Comparison of ENCODE assay signal across 8 cellular contexts in the genomic region with DNA sequence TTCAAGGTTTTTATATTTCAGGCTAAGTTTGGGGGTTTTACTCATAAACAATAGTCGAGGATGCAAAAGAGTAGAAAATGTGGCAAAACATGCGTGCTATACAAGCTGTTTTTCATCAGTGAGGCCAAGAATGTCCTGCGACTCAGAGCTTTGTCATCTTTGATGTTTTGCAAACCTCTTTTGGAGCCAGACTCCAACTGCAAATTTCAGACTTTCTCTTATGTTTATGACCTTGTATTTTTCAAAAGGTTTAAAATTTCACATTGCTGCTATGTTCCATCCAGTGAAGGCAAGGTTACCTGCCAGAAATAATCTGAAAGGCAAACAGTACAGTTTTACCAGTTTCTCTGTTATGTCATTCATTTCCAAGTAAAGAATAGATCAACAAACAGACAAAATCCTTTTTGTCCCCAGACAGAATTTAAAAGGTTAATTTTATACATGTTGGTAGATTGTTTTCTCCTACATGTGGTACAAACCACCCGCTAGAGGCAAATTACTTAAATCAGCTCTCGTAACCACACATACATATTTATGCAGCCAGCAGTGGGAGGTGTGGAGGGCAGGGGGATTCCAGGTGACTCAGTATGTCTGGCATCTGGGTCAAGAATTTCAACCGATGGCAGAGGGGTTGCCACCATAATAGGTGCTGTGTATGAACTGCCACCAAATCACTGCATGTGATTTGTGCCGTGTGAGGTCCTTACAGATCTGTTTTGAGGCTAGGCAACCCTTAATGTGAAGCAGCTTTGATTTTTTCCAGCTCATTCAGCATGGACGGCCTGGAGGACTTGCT.
DNase-seq lines count a peak whose midpoint lies in the region; ATAC-seq and TF ChIP-seq lines count a peak whose summit lies in the region.

No MANE protein-coding gene starts in this region.

- H3K27me3 Mint-ChIP-seq in activated CD4-positive, alpha-beta T cell treated with anti-CD3 and anti-CD28 coated beads, Interleukin-2, amount 10 ng/mL, durations not matched to agents 24 days and 14 days = no peaks in the 10 kb centered on the region

- H3K27me3 ChIP-seq in iPS DF 6.9 (ENCODE audit: control insufficient read depth, insufficient read depth, low read length) = no peaks in the 10 kb centered on the region
- no peaks in the 10 kb centered on the region for H3K27me3 ChIP-seq in ascending aorta

- peaks cover 18% of the 10 kb centered on the region for H3K4me1 Mint-ChIP-seq in activated CD4-positive, alpha-beta T cell treated with anti-CD3 and anti-CD28 coated beads, Interleukin-2, amount 10 ng/mL, durations not matched to agents 24 days and 14 days

- TF ChIP-seq CTCF in ascending aorta (IDR thresholded peaks at IDR 0.05) = no peak

- WGBS in iPS DF 6.9 (ENCODE audit: insufficient coverage, insufficient read length) = no CpG with 5 or more reads among the region's 8 CpGs

- H3K4me3 Mint-ChIP-seq in activated CD4-positive, alpha-beta T cell treated with anti-CD3 and anti-CD28 coated beads, Interleukin-2, amount 10 ng/mL, durations not matched to agents 24 days and 14 days = peak overlapping the region; percentile 7

- H3K9me3 Mint-ChIP-seq in activated CD4-positive, alpha-beta T cell treated with anti-CD3 and anti-CD28 coated beads, Interleukin-2, amount 10 ng/mL, durations not matched to agents 24 days and 14 days = peaks cover 10% of the 10 kb centered on the region

- intact Hi-C loops in activated CD4-positive, alpha-beta T cell treated with anti-CD3 and anti-CD28 coated beads, Interleukin-2, amount 10 ng/mL, durations not matched to agents 24 days and 14 days (cut with micrococcal nuclease) = loop anchor here (2.0 kb wide), 1 partner anchor 16 kb away; no protein-coding TSS in a partner anchor
- intact Hi-C loops in ascending aorta (cut with DNase I) = no loop called here

- DNase-seq in activated T-cell treated with anti-CD3 and anti-CD28 coated beads for 24 hours (ENCODE audit: low read depth) (peak; percentile 47), activated T-cell treated with anti-CD3 and anti-CD28 coated beads for 4 hours (no peak), iPS DF 6.9 (ENCODE audit: low read depth, low spot score) (peak; percentile 37), ascending aorta (ENCODE audit: low spot score in 2 of 2) (no peak)
- peak; percentile 67 for DNase-seq in activated CD4-positive, alpha-beta T cell treated with anti-CD3 and anti-CD28 coated beads, Interleukin-2, amount 10 ng/mL, durations not matched to agents 24 days and 14 days
- DNase-seq in stimulated activated CD8-positive, alpha-beta memory T cell treated with anti-CD3 and anti-CD28 coated beads, Interleukin-7, amount 100 ng/mL, for 48 hours (ENCODE audit: extremely low read depth in 1 of 2, low read depth in 1 of 2) = peak; percentile 21 to 55

- no peak overlapping the region for H3K27ac ChIP-seq in iPS DF 6.9 (ENCODE audit: low read length)
- H3K27ac ChIP-seq in ascending aorta = no peak overlapping the region

- H3K27ac Mint-ChIP-seq in activated CD4-positive, alpha-beta T cell treated with anti-CD3 and anti-CD28 coated beads, Interleukin-2, amount 10 ng/mL, durations not matched to agents 24 days and 14 days = peak overlapping the region; percentile 30

- H3K36me3 ChIP-seq in iPS DF 6.9 (ENCODE audit: control insufficient read depth, insufficient read depth, low read length) = no peaks in the 10 kb centered on the region
- no peaks in the 10 kb centered on the region for H3K36me3 ChIP-seq in ascending aorta

- no peak overlapping the region for H3K4me3 ChIP-seq in iPS DF 6.9 (ENCODE audit: low read length)
- H3K4me3 ChIP-seq in ascending aorta = no peak overlapping the region

- peaks cover 4% of the 10 kb centered on the region; the same call in 1 of the 2 replicates for H3K4me1 ChIP-seq in iPS DF 6.9 (ENCODE audit: control insufficient read depth, insufficient read depth, low read length)
- no peaks in the 10 kb centered on the region for H3K4me1 ChIP-seq in ascending aorta

- ATAC-seq in HG03521 (IDR thresholded peaks at IDR 0.05; ENCODE audit: unreplicated experiment) (no peak), HG03460 (IDR thresholded peaks at IDR 0.05; ENCODE audit: unreplicated experiment) (no peak)

- H3K9me3 ChIP-seq in iPS DF 6.9 (ENCODE audit: control insufficient read depth, insufficient read depth, low read length) (no peaks in the 10 kb centered on the region), ascending aorta (no peaks in the 10 kb centered on the region)

- no peaks in the 10 kb centered on the region for H3K36me3 Mint-ChIP-seq in activated CD4-positive, alpha-beta T cell treated with anti-CD3 and anti-CD28 coated beads, Interleukin-2, amount 10 ng/mL, durations not matched to agents 24 days and 14 days (ENCODE audit: low read depth)

Comparison
In these comparisons a context has a peak if more than half of its experiments do, and no peak if none do; other contexts are left out.
1. DNase-seq: peak in activated T-cell treated with anti-CD3 and anti-CD28 coated beads for 24 hours (single experiment), activated CD4-positive, alpha-beta T cell treated with anti-CD3 and anti-CD28 coated beads, Interleukin-2, amount 10 ng/mL, durations not matched to agents 24 days and 14 days (single experiment), iPS DF 6.9 (single experiment) and stimulated activated CD8-positive, alpha-beta memory T cell treated with anti-CD3 and anti-CD28 coated beads, Interleukin-7, amount 100 ng/mL, for 48 hours (2 of 2); none in activated T-cell treated with anti-CD3 and anti-CD28 coated beads for 4 hours (single experiment) and ascending aorta (0 of 2).